1 cellular context compared by ENCODE assay signal in the genomic region with DNA sequence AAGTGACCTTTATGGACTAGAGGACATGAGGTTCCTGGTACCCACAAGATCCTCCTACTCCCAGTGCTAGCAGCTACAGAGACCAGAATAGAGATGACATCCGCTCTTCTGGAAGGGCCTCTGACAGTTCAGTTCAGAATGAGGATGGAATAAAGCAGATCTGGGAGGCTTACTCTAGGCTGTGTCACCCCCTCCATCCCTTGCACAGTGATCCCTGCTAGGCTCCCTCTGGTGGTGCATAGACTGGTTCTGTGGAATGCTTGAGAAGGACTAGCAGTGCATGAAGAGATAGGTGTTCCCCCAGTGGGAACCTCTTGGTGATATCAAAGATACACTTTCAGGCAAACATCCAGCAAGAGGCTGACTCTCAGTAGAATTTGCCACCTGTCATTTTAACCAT.
TF ChIP-seq lines count a peak whose summit lies in the region.

No MANE protein-coding gene starts in this region.

TF ChIP-seq in H1, 55 proteins besides CTCF, POLR2A, EP300 and RAD21:
- no peak for TF ChIP-seq CBX5 (IDR thresholded peaks at IDR 0.05; ENCODE audit: low read depth, low read length)
- no peak for TF ChIP-seq SIRT6 (IDR thresholded peaks at IDR 0.05; ENCODE audit: low read length)
- TF ChIP-seq HDAC6 (IDR thresholded peaks at IDR 0.05; ENCODE audit: low read depth, low read length): no peak
- TF ChIP-seq CREB1 (IDR thresholded peaks at IDR 0.05): no peak
- TF ChIP-seq BACH1 (IDR thresholded peaks at IDR 0.05; ENCODE audit: low read length): no peak
- no peak for TF ChIP-seq CHD2 (IDR thresholded peaks at IDR 0.05; ENCODE audit: low read length)
- no peak for TF ChIP-seq RXRA (IDR thresholded peaks at IDR 0.05; ENCODE audit: insufficient read depth, low read depth, low read length)
- no peak for TF ChIP-seq SUZ12 (IDR thresholded peaks at IDR 0.05; ENCODE audit: low read length)
- TF ChIP-seq, protein P1, sequence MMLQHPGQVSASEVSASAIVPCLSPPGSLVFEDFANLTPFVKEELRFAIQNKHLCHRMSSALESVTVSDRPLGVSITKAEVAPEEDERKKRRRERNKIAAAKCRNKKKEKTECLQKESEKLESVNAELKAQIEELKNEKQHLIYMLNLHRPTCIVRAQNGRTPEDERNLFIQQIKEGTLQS (IDR thresholded peaks at IDR 0.05; ENCODE audit: insufficient read depth, low read depth, low read length): no peak
- TF ChIP-seq, protein P2, sequence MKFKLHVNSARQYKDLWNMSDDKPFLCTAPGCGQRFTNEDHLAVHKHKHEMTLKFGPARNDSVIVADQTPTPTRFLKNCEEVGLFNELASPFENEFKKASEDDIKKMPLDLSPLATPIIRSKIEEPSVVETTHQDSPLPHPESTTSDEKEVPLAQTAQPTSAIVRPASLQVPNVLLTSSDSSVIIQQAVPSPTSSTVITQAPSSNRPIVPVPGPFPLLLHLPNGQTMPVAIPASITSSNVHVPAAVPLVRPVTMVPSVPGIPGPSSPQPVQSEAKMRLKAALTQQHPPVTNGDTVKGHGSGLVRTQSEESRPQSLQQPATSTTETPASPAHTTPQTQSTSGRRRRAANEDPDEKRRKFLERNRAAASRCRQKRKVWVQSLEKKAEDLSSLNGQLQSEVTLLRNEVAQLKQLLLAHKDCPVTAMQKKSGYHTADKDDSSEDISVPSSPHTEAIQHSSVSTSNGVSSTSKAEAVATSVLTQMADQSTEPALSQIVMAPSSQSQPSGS (IDR thresholded peaks at IDR 0.05; ENCODE audit: low read length): no peak
- no peak for TF ChIP-seq BCL11A (IDR thresholded peaks at IDR 0.05; ENCODE audit: low read depth in 2 of 2, low read length in 2 of 2)
- TF ChIP-seq CBX8 (IDR thresholded peaks at IDR 0.05; ENCODE audit: borderline replicate concordance, low read depth, low read length): no peak
- TF ChIP-seq, protein P3, sequence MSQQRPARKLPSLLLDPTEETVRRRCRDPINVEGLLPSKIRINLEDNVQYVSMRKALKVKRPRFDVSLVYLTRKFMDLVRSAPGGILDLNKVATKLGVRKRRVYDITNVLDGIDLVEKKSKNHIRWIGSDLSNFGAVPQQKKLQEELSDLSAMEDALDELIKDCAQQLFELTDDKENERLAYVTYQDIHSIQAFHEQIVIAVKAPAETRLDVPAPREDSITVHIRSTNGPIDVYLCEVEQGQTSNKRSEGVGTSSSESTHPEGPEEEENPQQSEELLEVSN (IDR thresholded peaks at IDR 0.05): no peak
- no peak for TF ChIP-seq TAF1 (IDR thresholded peaks at IDR 0.05; ENCODE audit: low read depth, low read length)
TF ChIP-seq in H1: peak in this region for 0.
